Comparison of ENCODE assay signal across 8 cellular contexts in the genomic region with DNA sequence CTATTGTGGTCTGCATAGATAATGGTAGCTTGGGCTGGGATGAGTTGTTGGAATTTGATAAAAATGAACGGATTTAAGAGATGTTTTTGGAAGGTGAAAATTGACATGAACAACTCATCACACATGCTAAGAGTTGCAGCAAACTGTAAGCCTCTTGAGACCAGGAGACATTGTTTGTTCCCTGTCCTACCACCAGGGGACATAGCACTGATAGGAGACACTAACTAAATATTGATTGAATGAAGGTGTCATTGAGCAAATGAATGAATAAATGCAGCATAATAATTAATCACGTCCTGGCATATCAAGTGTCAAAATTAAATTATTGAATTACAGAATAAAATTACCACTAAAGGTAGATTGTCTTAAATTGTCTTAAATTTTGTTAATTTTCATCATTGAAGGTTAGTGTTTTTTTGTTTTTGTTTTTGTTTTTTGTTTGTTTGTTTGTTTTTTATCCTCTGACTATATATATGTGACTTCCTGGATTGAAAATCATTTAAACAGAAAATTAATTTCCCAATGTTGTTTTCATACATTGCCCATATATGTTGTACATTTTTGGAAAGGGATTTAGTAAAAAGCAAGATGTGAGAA.
DNase-seq lines count a peak whose midpoint lies in the region; ATAC-seq, FAIRE-seq and TF ChIP-seq lines count a peak whose summit lies in the region.

No MANE protein-coding gene starts in this region.

- TF ChIP-seq RAD21 in HCT116 (IDR thresholded peaks at IDR 0.05; ENCODE audit: low read depth) (peak; percentile 65), HepG2 (CRISPR knock-in tag; IDR thresholded peaks at IDR 0.05) (no peak)

- H3K27ac ChIP-seq in CD8-positive, alpha-beta T cell (ENCODE audit: low read depth, low read length): no peak overlapping the region
- H3K27ac ChIP-seq in HCT116 (ENCODE audit: low read depth, low read length) (no peak overlapping the region), HepG2 (ENCODE audit: extremely low read length, insufficient read depth, low read length) (no peak overlapping the region)

- H3K9me2 ChIP-seq in HCT116 (ENCODE audit: insufficient read depth): no peaks in the 10 kb centered on the region

- no peaks in the 10 kb centered on the region for H3K4me1 ChIP-seq in CD8-positive, alpha-beta T cell (ENCODE audit: insufficient read depth, low read length)
- H3K4me1 ChIP-seq in HCT116 (ENCODE audit: control insufficient read depth in 1 of 2, insufficient read depth in 2 of 2, low read length in 2 of 2) (no peaks in the 10 kb centered on the region), HepG2 (ENCODE audit: insufficient read depth, low read length) (no peaks in the 10 kb centered on the region)

- H3K9me3 Mint-ChIP-seq in CD8-positive, alpha-beta T cell: no peaks in the 10 kb centered on the region
- H3K9me3 Mint-ChIP-seq in activated CD4-positive, alpha-beta T cell treated with anti-CD3 and anti-CD28 coated beads, Interleukin-2, amount 10 ng/mL, durations not matched to agents 7 days and 5 days: no peaks in the 10 kb centered on the region

- no peaks in the 10 kb centered on the region for H3K79me2 ChIP-seq in HCT116 (ENCODE audit: insufficient read depth, low read length)
- H3K79me2 ChIP-seq in HepG2 (ENCODE audit: insufficient read depth, low read length): no peaks in the 10 kb centered on the region

- peak; percentile 34 for ATAC-seq in CD8-positive, alpha-beta T cell
- ATAC-seq in HCT116 (peak; percentile 82), HepG2 (0 out of 3 replicates have a peak, but pooled peaks have one; percentile 47)

- no peaks in the 10 kb centered on the region for H3K36me3 Mint-ChIP-seq in CD8-positive, alpha-beta T cell
- H3K36me3 Mint-ChIP-seq in activated CD4-positive, alpha-beta T cell treated with anti-CD3 and anti-CD28 coated beads, Interleukin-2, amount 10 ng/mL, durations not matched to agents 7 days and 5 days (ENCODE audit: low read depth): peaks cover 2% of the 10 kb centered on the region

- H3K4me3 ChIP-seq in CD8-positive, alpha-beta T cell (ENCODE audit: low read depth, low read length): no peak overlapping the region
- H3K4me3 ChIP-seq in HCT116 (replicated peaks in 1 of 2; ENCODE audit: low read depth in 1 of 2, low read length in 2 of 2) (no peak overlapping the region), HepG2 (replicated peaks in 1 of 3; ENCODE audit: insufficient read depth in 1 of 3, low read depth in 2 of 3, low read length in 3 of 3) (no peak overlapping the region)

- peak; percentile 58 for FAIRE-seq in HepG2 (lab: Jason Lieb, UNC)

- H3K27me3 ChIP-seq in CD8-positive, alpha-beta T cell (ENCODE audit: insufficient read depth, low read length): no peaks in the 10 kb centered on the region
- H3K27me3 ChIP-seq in HCT116 (ENCODE audit: insufficient read depth, low read length): no peaks in the 10 kb centered on the region
- no peaks in the 10 kb centered on the region for H3K27me3 ChIP-seq in HepG2 (ENCODE audit: control insufficient read depth in 1 of 2, insufficient read depth in 2 of 2, low read length in 2 of 2)

- TF ChIP-seq POLR2A in HCT116 (IDR thresholded peaks at IDR 0.05; ENCODE audit: borderline replicate concordance, extremely low read depth, insufficient read depth, insufficient read length) (no peak), HepG2 (IDR thresholded peaks at IDR 0.05; ENCODE audit: insufficient read depth in 1 of 2, low read depth in 2 of 2, low read length in 2 of 2) (no peak)

- intact Hi-C loops in CD8-positive, alpha-beta T cell (cut with DNase I, micrococcal nuclease): loop anchor here (1.0 to 10.0 kb wide), 2 partner anchors 130 to 264 kb away; no protein-coding TSS in a partner anchor
- intact Hi-C loops in HCT116 (cut with micrococcal nuclease): loop anchor here (1.0 kb wide), 1 partner anchor 264 kb away; no protein-coding TSS in a partner anchor
- intact Hi-C loops in HepG2 (cut with micrococcal nuclease; ENCODE audit: unreplicated experiment): loop anchor here (1.0 kb wide), 1 partner anchor 264 kb away; no protein-coding TSS in a partner anchor
- intact Hi-C loops in posterior cingulate gyrus (cut with DNase I): no loop called here

- H2AFZ ChIP-seq in HCT116 (ENCODE audit: low read depth, low read length, poor library complexity, severe bottlenecking) (no peak overlapping the region), HepG2 (ENCODE audit: low read length) (no peak overlapping the region)

- H3K9ac ChIP-seq in HCT116 (ENCODE audit: low read length): no peak overlapping the region
- no peak overlapping the region for H3K9ac ChIP-seq in HepG2 (ENCODE audit: insufficient read depth, low read depth, low read length)

- peak; percentile 57 for TF ChIP-seq CTCF in CD8-positive, alpha-beta T cell (IDR thresholded peaks at IDR 0.05)
- peak; percentile 47 to 71 (median 70); a peak in 5 of 6 replicates for TF ChIP-seq CTCF in HCT116 (IDR thresholded peaks at IDR 0.05 in 2 of 3, conservative IDR thresholded peaks at IDR 0.05 in 1 of 3; ENCODE audit: borderline replicate concordance in 1 of 3, insufficient read depth in 1 of 3, low read depth in 2 of 3, low read length in 2 of 3)
- peak; percentile 49 for TF ChIP-seq CTCF in HepG2 (CRISPR knock-in tag; IDR thresholded peaks at IDR 0.05)

- CTCF ChIA-PET in CD8-positive, alpha-beta T cell (lab: Charles Lee): interaction anchor here (1.0 to 3.1 kb wide), 4 partner anchors 49 to 295 kb away, joined by 3 to 10 read pairs (median 6); no protein-coding TSS in a partner anchor
- CTCF ChIA-PET in HCT116 (lab: Charles Lee): no interaction called here
- CTCF ChIA-PET in activated CD4-positive, alpha-beta T cell treated with anti-CD3 and anti-CD28 coated beads, Interleukin-2, amount 10 ng/mL, durations not matched to agents 7 days and 5 days (lab: Charles Lee): interaction anchor here (2.7 kb wide), 1 partner anchor 11 kb away, joined by 12 read pairs; no protein-coding TSS in a partner anchor
- CTCF ChIA-PET in HepG2 (lab: Yijun Ruan, JAX; ENCODE audit: low intra/inter-chr PET ratio, low total read pairs): interaction anchor here (1.6 kb wide), 1 partner anchor 265 kb away, joined by 7 read pairs; no protein-coding TSS in a partner anchor

- H3K4me1 Mint-ChIP-seq in CD8-positive, alpha-beta T cell (ENCODE audit: low read depth): peaks cover 2% of the 10 kb centered on the region
- H3K4me1 Mint-ChIP-seq in activated CD4-positive, alpha-beta T cell treated with anti-CD3 and anti-CD28 coated beads, Interleukin-2, amount 10 ng/mL, durations not matched to agents 7 days and 5 days: peaks cover 17% of the 10 kb centered on the region

- no peaks in the 10 kb centered on the region for H3K36me3 ChIP-seq in CD8-positive, alpha-beta T cell (ENCODE audit: insufficient read depth, low read length)
- H3K36me3 ChIP-seq in HCT116 (ENCODE audit: control insufficient read depth in 1 of 2, insufficient read depth in 2 of 2, low read length in 2 of 2) (no peaks in the 10 kb centered on the region), HepG2 (replicated peaks in 1 of 2; ENCODE audit: control insufficient read depth in 1 of 2, insufficient read depth in 2 of 2, low read length in 2 of 2) (no peaks in the 10 kb centered on the region)

- POLR2A ChIA-PET in CD8-positive, alpha-beta T cell (lab: Charles Lee): interaction anchor here (1.0 kb wide), 1 partner anchor 9 kb away, joined by 3 read pairs; no protein-coding TSS in a partner anchor
- POLR2A ChIA-PET in HCT116 (lab: Charles Lee): no interaction called here
- POLR2A ChIA-PET in activated CD4-positive, alpha-beta T cell treated with anti-CD3 and anti-CD28 coated beads, Interleukin-2, amount 10 ng/mL, durations not matched to agents 7 days and 5 days (lab: Charles Lee): no interaction called here
- POLR2A ChIA-PET in HepG2 (lab: Yijun Ruan, JAX): no interaction called here

- no peaks in the 10 kb centered on the region for H3K27me3 Mint-ChIP-seq in CD8-positive, alpha-beta T cell (ENCODE audit: low read depth)
- H3K27me3 Mint-ChIP-seq in activated CD4-positive, alpha-beta T cell treated with anti-CD3 and anti-CD28 coated beads, Interleukin-2, amount 10 ng/mL, durations not matched to agents 7 days and 5 days: no peaks in the 10 kb centered on the region

- H4K20me1 ChIP-seq in HCT116 (ENCODE audit: insufficient read depth) (no peaks in the 10 kb centered on the region), HepG2 (ENCODE audit: insufficient read depth, low read length) (no peaks in the 10 kb centered on the region)

- H3K9me3 ChIP-seq in CD8-positive, alpha-beta T cell (ENCODE audit: low read length): no peaks in the 10 kb centered on the region
- H3K9me3 ChIP-seq in HCT116 (ENCODE audit: control insufficient read depth in 1 of 2, insufficient read depth in 1 of 2, low read depth in 1 of 2, low read length in 2 of 2) (no peaks in the 10 kb centered on the region), HepG2 (ENCODE audit: low read length) (no peaks in the 10 kb centered on the region)

- no peak overlapping the region for H3K27ac Mint-ChIP-seq in CD8-positive, alpha-beta T cell
- no peak overlapping the region for H3K27ac Mint-ChIP-seq in activated CD4-positive, alpha-beta T cell treated with anti-CD3 and anti-CD28 coated beads, Interleukin-2, amount 10 ng/mL, durations not matched to agents 7 days and 5 days

- H3K4me2 ChIP-seq in HCT116 (ENCODE audit: low read length): no peak overlapping the region
- H3K4me2 ChIP-seq in HepG2 (ENCODE audit: low read depth, low read length): no peak overlapping the region

- BruUV-seq in HCT116 (replicated peaks; lab: Mats Ljungman, UMichigan) (no TSS peak), HepG2 (replicated peaks; lab: Mats Ljungman, UMichigan) (no TSS peak)

- no peak overlapping the region for H3K4me3 Mint-ChIP-seq in CD8-positive, alpha-beta T cell
- H3K4me3 Mint-ChIP-seq in activated CD4-positive, alpha-beta T cell treated with anti-CD3 and anti-CD28 coated beads, Interleukin-2, amount 10 ng/mL, durations not matched to agents 7 days and 5 days: no peak overlapping the region

- WGBS in HepG2 (ENCODE audit: low lambda C conversion rate): 3% methylated on average over 2 of the region's 2 CpGs

- no peak for TF ChIP-seq EP300 in HepG2 (IDR thresholded peaks at IDR 0.05; ENCODE audit: low read depth in 2 of 2, low read length in 2 of 2)
- TF ChIP-seq EP300 in HepG2 (CRISPR knock-in tag; IDR thresholded peaks at IDR 0.05; ENCODE audit: borderline replicate concordance): no peak

- in situ Hi-C loops in HepG2 (cut with HindIII; ENCODE audit: extremely low pct_ligation_motif_present, low pct_unique_long_range_greater_than_20kb): no loop called here

- peak in 1 of 7 experiments; percentile 25 for DNase-seq in CD8-positive, alpha-beta T cell
- DNase-seq in HCT116 (ENCODE audit: low read depth, low spot score): peak; percentile 32
- peak; percentile 16 for DNase-seq in activated CD4-positive, alpha-beta T cell treated with anti-CD3 and anti-CD28 coated beads, Interleukin-2, amount 10 ng/mL, durations not matched to agents 7 days and 5 days
- DNase-seq in HepG2 (ENCODE audit: low spot score): peak; percentile 32
- no peak for DNase-seq in posterior cingulate gyrus
- DNase-seq in NCI-H748 treated with DMSO at 0.1 percent for 48 hours (lab: John Stamatoyannopoulos, UW): no peak
- no peak for DNase-seq in ureter (ENCODE audit: low spot score)
- DNase-seq in NCI-H146 (lab: John Stamatoyannopoulos, UW): no peak

- RAD21 ChIA-PET in HCT116 (lab: Charles Lee; ENCODE audit: low non-redundant PET in 1 of 2, low total read pairs in 2 of 2, uncharacterized antibody in 2 of 2, unreplicated experiment in 2 of 2): no interaction called here

TF ChIP-seq in HepG2, 621 proteins besides CTCF, POLR2A, EP300 and RAD21 (continues in another document):
- no peak for TF ChIP-seq ZNF775 (CRISPR knock-in tag; IDR thresholded peaks at IDR 0.05; ENCODE audit: borderline replicate concordance)

Comparison
In these comparisons a context has a peak if more than half of its experiments do, and no peak if none do; other contexts are left out.
1. DNase-seq: peak in HCT116 (single experiment), activated CD4-positive, alpha-beta T cell treated with anti-CD3 and anti-CD28 coated beads, Interleukin-2, amount 10 ng/mL, durations not matched to agents 7 days and 5 days (single experiment) and HepG2 (single experiment); none in posterior cingulate gyrus (0 of 10), NCI-H748 treated with DMSO at 0.1 percent for 48 hours (single experiment), ureter (single experiment) and NCI-H146 (single experiment).
2. Peak in every context shown above with its lines, with median percentiles within 50 percentile points of each other: ATAC-seq and CTCF ChIP-seq.